ENCODE assay signal across 8 cellular contexts in the genomic region with DNA sequence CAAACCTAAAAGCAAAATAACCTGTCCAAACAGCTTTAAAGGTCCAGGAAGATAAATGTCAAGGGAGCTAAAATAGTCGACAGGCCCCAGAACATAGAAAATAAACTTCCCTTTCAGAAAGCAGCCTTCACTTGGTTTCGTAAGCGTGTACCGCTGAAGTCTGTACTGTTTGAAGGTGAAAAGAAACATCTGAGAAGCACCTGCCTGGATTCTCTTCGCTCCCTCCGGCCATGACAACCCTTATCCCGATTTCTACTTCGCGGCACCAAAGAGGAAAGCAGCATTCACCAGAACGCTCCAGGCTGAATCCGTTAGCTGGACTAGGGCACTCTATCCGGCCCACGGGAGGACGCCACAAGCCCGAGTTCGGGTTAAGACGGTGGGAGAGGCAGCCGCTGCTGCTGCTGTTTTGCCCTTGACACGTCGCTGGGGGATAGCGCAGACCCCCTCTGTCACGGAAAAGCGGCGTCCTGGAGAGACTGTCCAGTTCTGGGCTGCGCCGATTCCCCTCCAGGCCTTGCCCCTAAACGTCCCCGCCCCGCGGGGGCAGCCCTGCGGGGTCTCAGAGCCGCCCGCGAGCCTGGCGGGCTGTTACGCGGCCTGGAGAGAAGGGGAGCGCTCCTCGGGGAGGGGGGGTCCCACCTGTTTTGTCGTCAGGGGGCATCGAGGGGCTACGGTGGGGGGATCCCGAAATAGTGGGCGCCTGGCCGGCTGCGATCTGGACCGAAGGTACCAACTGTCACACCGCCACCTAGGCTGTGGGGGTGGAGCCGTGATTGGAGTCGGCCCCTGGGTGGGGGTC. TPM values are rescaled to one million over a fixed set of nuclear protein-coding genes. Genes with fewer than 3 reads are reported as not detected.
A peak's percentile ranks its signal among the peaks of the same experiment; 100 is the strongest.
DNase-seq lines count a peak whose midpoint lies in the region; ATAC-seq, FAIRE-seq and TF ChIP-seq lines count a peak whose summit lies in the region.

No MANE protein-coding gene starts in this region.

- H3K4me1 ChIP-seq in astrocyte (ENCODE audit: insufficient read depth, low read length) (peaks cover 18% of the 10 kb centered on the region), right atrium auricular region (peaks cover 0 to 36% of the 10 kb centered on the region in 2 donors)

- intact Hi-C loops in posterior cingulate gyrus (cut with DNase I): loop anchor here (5.0 kb wide), 3 partner anchors 45 to 110 kb away; no protein-coding TSS in a partner anchor

- no peak overlapping the region for H3K9ac ChIP-seq in SK-N-MC (ENCODE audit: insufficient read length)
- H3K9ac ChIP-seq in astrocyte (ENCODE audit: low read length): peak overlapping the region; percentile 94

- H3K27ac Mint-ChIP-seq in astrocyte (ENCODE audit: unreplicated experiment): peak overlapping the region; percentile 75

- DNase-seq in activated gamma-delta T cell treated with Interleukin-2 at 50 U/mL for 16 hours: peak; percentile 23
- no peak for DNase-seq in activated gamma-delta T cell (lab: John Stamatoyannopoulos, UW)
- no peak for DNase-seq in SK-N-MC (ENCODE audit: low read depth, low spot score)
- DNase-seq in astrocyte (ENCODE audit: low read depth): peak; percentile 37
- DNase-seq in right atrium auricular region (ENCODE audit: low spot score): peak; percentile 64
- peak; percentile 16 to 86 (median 42) for DNase-seq in posterior cingulate gyrus
- DNase-seq in GF-D8 (lab: John Stamatoyannopoulos, UW): no peak

- H3K27ac ChIP-seq in SK-N-MC (no peak overlapping the region), astrocyte (ENCODE audit: low read depth, low read length) (peak overlapping the region; percentile 52), right atrium auricular region (peak overlapping the region; percentile 99)

- peak overlapping the region; percentile 74 for H2AFZ ChIP-seq in astrocyte (ENCODE audit: low read depth, low read length)

- peak overlapping the region; percentile 96 for H3K4me2 ChIP-seq in astrocyte (ENCODE audit: low read length)

- no peak for TF ChIP-seq CTCF in astrocyte (IDR thresholded peaks at IDR 0.05; ENCODE audit: insufficient read depth, low read depth, low read length)
- TF ChIP-seq CTCF in right atrium auricular region (IDR thresholded peaks at IDR 0.05): no peak

- H3K79me2 ChIP-seq in astrocyte (ENCODE audit: insufficient read depth, low read length): peaks cover 24% of the 10 kb centered on the region

- peak overlapping the region; percentile 90 for H3K4me3 Mint-ChIP-seq in astrocyte (ENCODE audit: unreplicated experiment)

- H3K9me3 Mint-ChIP-seq in astrocyte (ENCODE audit: unreplicated experiment): no peaks in the 10 kb centered on the region

- no peak for ATAC-seq in HG03095 (IDR thresholded peaks at IDR 0.05; ENCODE audit: unreplicated experiment)

- H3K4me1 Mint-ChIP-seq in astrocyte (ENCODE audit: low read depth, unreplicated experiment): peaks cover 2% of the 10 kb centered on the region

- H3K9me3 ChIP-seq in SK-N-MC (ENCODE audit: low read depth, low read length) (no peaks in the 10 kb centered on the region), astrocyte (ENCODE audit: insufficient read depth, low read depth, low read length) (no peaks in the 10 kb centered on the region), right atrium auricular region (no peaks in the 10 kb centered on the region)

- peaks cover 29% of the 10 kb centered on the region for H4K20me1 ChIP-seq in astrocyte (ENCODE audit: insufficient read depth, low read length)

- H3K27me3 ChIP-seq in astrocyte (ENCODE audit: insufficient read depth, low read length): no peaks in the 10 kb centered on the region
- H3K27me3 ChIP-seq in right atrium auricular region: no peaks in the 10 kb centered on the region

- H3K27me3 Mint-ChIP-seq in astrocyte (ENCODE audit: low read depth, unreplicated experiment): no peaks in the 10 kb centered on the region

- FAIRE-seq in astrocyte (lab: Jason Lieb, UNC): no peak

- no peaks in the 10 kb centered on the region for H3K36me3 Mint-ChIP-seq in astrocyte (ENCODE audit: low read depth, unreplicated experiment)

- H3K36me3 ChIP-seq in SK-N-MC (ENCODE audit: insufficient read depth, low read length) (no peaks in the 10 kb centered on the region), astrocyte (ENCODE audit: insufficient read depth, low read length) (no peaks in the 10 kb centered on the region), right atrium auricular region (no peaks in the 10 kb centered on the region)

- peak overlapping the region; percentile 83 for H3K4me3 ChIP-seq in SK-N-MC
- peak overlapping the region; percentile 94 for H3K4me3 ChIP-seq in astrocyte (ENCODE audit: insufficient read depth, low read depth, low read length)
- peak overlapping the region; percentile 85 to 96 for H3K4me3 ChIP-seq in right atrium auricular region

RNA-seq across cellular contexts. Expression of a gene that starts 1.1 kb away (rescaled TPM):
- total RNA-seq in astrocyte (22.3 and 25.6 TPM in 2 replicates), right atrium auricular region (10 to 100 TPM; 32.5 to 35.9 TPM)

Comparison
In these comparisons a context has a peak if more than half of its experiments do, and no peak if none do; other contexts are left out.
1. DNase-seq: peak in activated gamma-delta T cell treated with Interleukin-2 at 50 U/mL for 16 hours (single experiment), astrocyte (single experiment), right atrium auricular region (single experiment) and posterior cingulate gyrus (10 of 10); none in activated gamma-delta T cell (single experiment), SK-N-MC (single experiment) and GF-D8 (single experiment).
2. Peak in every context shown above with its lines, with median percentiles within 50 percentile points of each other: H3K4me3 ChIP-seq.